In genomic region chr3:196163212-196163611, GRCh38 we compare ENCODE assay signal across 23 cellular contexts. TPM values are rescaled to one million over a fixed set of nuclear protein-coding genes. Genes with fewer than 3 reads are reported as not detected.
DNase-seq lines count a peak whose midpoint lies in the region; ATAC-seq, FAIRE-seq and TF ChIP-seq lines count a peak whose summit lies in the region.
"Had no signal": no experiment of that assay in that cellular context is flagged by ENCODE, and none has a peak within 500 bp of the region (broad histone marks: within the 10 kb centered on the region; RNA-seq: fewer than 3 reads in every experiment).

No MANE protein-coding gene starts in this region.

- DNase-seq in HL-60 (ENCODE audit: low read depth in 1 of 2, low spot score in 1 of 2) (no peak), K562 (ENCODE audit: extremely low read depth in 1 of 4, low spot score in 3 of 4) (no peak), lower lobe of right lung (peak; percentile 17), sciatic nerve (ENCODE audit: low spot score) (no peak), islet precursor cell (no peak), RCC 7860 (ENCODE audit: low spot score) (no peak)
- DNase-seq in CD8-positive, alpha-beta memory T cell = no peak
- DNase-seq: BE2C; CD4-positive, CD25-positive, alpha-beta regulatory T cell; DMS153; GOT3; MM.1S; NCI-H1092; NCI-H146; NCI-H2029; NCI-H226; RPMI8226; SHP77 had no signal

- H3K9me3 ChIP-seq in K562 (replicated peaks; ENCODE audit: control insufficient read depth, insufficient read depth, low read depth, low read length) = no peaks in the 10 kb centered on the region
- no peaks in the 10 kb centered on the region for H3K9me3 ChIP-seq in lower lobe of right lung
- no peaks in the 10 kb centered on the region for H3K9me3 ChIP-seq in CD8-positive, alpha-beta memory T cell (ENCODE audit: low read length)
- H3K9me3 ChIP-seq: A549, BE2C had no signal

- peak overlapping the region in 1 of 2 experiments; percentile 6; a peak in 1 of 4 replicates for H3K9ac ChIP-seq in K562 (ENCODE audit: insufficient read depth in 1 of 2, low read depth in 2 of 2, low read length in 2 of 2)

- H3K27me3 Mint-ChIP-seq in CD8-positive, alpha-beta memory T cell = peaks cover 0 to 2% of the 10 kb centered on the region in 2 donors
- H3K27me3 Mint-ChIP-seq: CD4-positive, CD25-positive, alpha-beta regulatory T cell had no signal

- no peak overlapping the region for H3K4me3 Mint-ChIP-seq in CD8-positive, alpha-beta memory T cell
- H3K4me3 Mint-ChIP-seq: CD4-positive, CD25-positive, alpha-beta regulatory T cell had no signal

- H3K27me3 ChIP-seq in HL-60 (ENCODE audit: insufficient read depth, poor library complexity, severe bottlenecking) (no peaks in the 10 kb centered on the region), K562 (ENCODE audit: control insufficient read depth in 2 of 2, insufficient read depth in 2 of 2, low read length in 2 of 2) (no peaks in the 10 kb centered on the region), lower lobe of right lung (ENCODE audit: low read depth) (no peaks in the 10 kb centered on the region)
- H3K27me3 ChIP-seq in CD8-positive, alpha-beta memory T cell (ENCODE audit: insufficient read depth, low read length, poor library complexity, severe bottlenecking) = no peaks in the 10 kb centered on the region
- H3K27me3 ChIP-seq: BE2C had no signal

- no peak for TF ChIP-seq RAD21 in K562 (CRISPR knock-in tag; conservative IDR thresholded peaks at IDR 0.05 in 1 of 2, IDR thresholded peaks at IDR 0.05 in 1 of 2)

- 82% methylated on average over 6 of the region's 6 CpGs for WGBS in K562 (ENCODE audit: insufficient coverage, low coverage, missing lambda C conversion rate)

- H3K9me1 ChIP-seq in K562 (ENCODE audit: control insufficient read depth, insufficient read depth, low read length) = no peaks in the 10 kb centered on the region

- no peak overlapping the region for H3K27ac Mint-ChIP-seq in CD8-positive, alpha-beta memory T cell

- POLR2A ChIA-PET in K562 (lab: Yijun Ruan, JAX) = interaction anchor here (1.0 to 1.5 kb wide), 2 partner anchors 17 kb away, joined by 3 to 6 read pairs; no protein-coding TSS in a partner anchor
- POLR2A ChIA-PET in CD8-positive, alpha-beta memory T cell (lab: Charles Lee) = no interaction called here

- BruUV-seq in K562 (replicated peaks; lab: Mats Ljungman, UMichigan) = no TSS peak

- H3K36me3 Mint-ChIP-seq in CD8-positive, alpha-beta memory T cell = no peaks in the 10 kb centered on the region
- H3K36me3 Mint-ChIP-seq: CD4-positive, CD25-positive, alpha-beta regulatory T cell had no signal

- ATAC-seq in K562 (no peak), lower lobe of right lung (no peak), sciatic nerve (peak; percentile 18), GM19467 (IDR thresholded peaks at IDR 0.05; ENCODE audit: unreplicated experiment) (no peak)
- ATAC-seq: A549 had no signal

- TF ChIP-seq CTCF in HL-60 (IDR thresholded peaks at IDR 0.05; ENCODE audit: insufficient read depth, low read length) = no peak
- no peak for TF ChIP-seq CTCF in K562 (IDR thresholded peaks at IDR 0.05 in 2 of 3, conservative IDR thresholded peaks at IDR 0.05 in 1 of 3; ENCODE audit: insufficient read depth in 2 of 3, low read depth in 1 of 3, low read length in 3 of 3)
- TF ChIP-seq CTCF in lower lobe of right lung (IDR thresholded peaks at IDR 0.05) = no peak

- no peaks in the 10 kb centered on the region; the same call in 2 of the 3 replicates for H3K79me2 ChIP-seq in K562 (ENCODE audit: control insufficient read depth, insufficient read depth, low read length)

- H3K4me2 ChIP-seq in K562 (ENCODE audit: insufficient read depth, low read length) = no peak overlapping the region
- H3K4me2 ChIP-seq: A549 had no signal

- no peaks in the 10 kb centered on the region for H4K20me1 ChIP-seq in K562 (replicated peaks; ENCODE audit: control insufficient read depth, insufficient read depth, low read length)

- H3K4me1 ChIP-seq in K562 (replicated peaks in 1 of 2; ENCODE audit: control insufficient read depth in 2 of 2, insufficient read depth in 2 of 2, low read length in 2 of 2) (peaks cover 19 to 30% of the 10 kb centered on the region in 2 experiments), lower lobe of right lung (peaks cover 12% of the 10 kb centered on the region)
- H3K4me1 ChIP-seq in CD8-positive, alpha-beta memory T cell (ENCODE audit: insufficient read depth, low read length) = no peaks in the 10 kb centered on the region
- H3K4me1 ChIP-seq: A549 had no signal

- H2AFZ ChIP-seq in K562 (ENCODE audit: low read depth, low read length) = peak overlapping the region; percentile 86

- H3K36me3 ChIP-seq in K562 (ENCODE audit: control insufficient read depth, insufficient read depth, low read length) (no peaks in the 10 kb centered on the region), lower lobe of right lung (no peaks in the 10 kb centered on the region)
- no peaks in the 10 kb centered on the region for H3K36me3 ChIP-seq in CD8-positive, alpha-beta memory T cell (ENCODE audit: insufficient read depth, low read length)
- H3K36me3 ChIP-seq: BE2C had no signal

- intact Hi-C loops in K562 (cut with micrococcal nuclease) = no loop called here
- intact Hi-C loops in lower lobe of right lung (cut with DNase I) = no loop called here
- intact Hi-C loops in sciatic nerve (cut with DNase I) = no loop called here

- H3K4me3 ChIP-seq in HL-60 (replicated peaks; ENCODE audit: insufficient read depth, low read length) (no peak overlapping the region), K562 (no peak overlapping the region), lower lobe of right lung (no peak overlapping the region)
- H3K4me3 ChIP-seq in CD8-positive, alpha-beta memory T cell (ENCODE audit: low read length) = no peak overlapping the region
- H3K4me3 ChIP-seq: A549 had no signal

- in situ Hi-C loops in K562 (cut with MboI) = no loop called here

- TF ChIP-seq POLR2A in K562 (conservative IDR thresholded peaks at IDR 0.05) = no peak

- CTCF ChIA-PET in K562 (lab: Yijun Ruan, JAX; ENCODE audit: low intra/inter-chr PET ratio) = no interaction called here
- CTCF ChIA-PET in CD8-positive, alpha-beta memory T cell (lab: Charles Lee) = no interaction called here

- H3K27ac ChIP-seq in HL-60 (replicated peaks) (peak overlapping the region; percentile 89), K562 (ENCODE audit: extremely low read depth, low read depth, low read length) (0 out of 3 replicates have a peak overlapping the region, but pooled peaks have one; percentile 34), lower lobe of right lung (no peak overlapping the region)
- no peak overlapping the region for H3K27ac ChIP-seq in CD8-positive, alpha-beta memory T cell (ENCODE audit: low read depth, low read length)
- H3K27ac ChIP-seq: A549 had no signal

- TF ChIP-seq EP300 in K562 (IDR thresholded peaks at IDR 0.05; ENCODE audit: low read length) = no peak

- FAIRE-seq in K562 (lab: Jason Lieb, UNC) (no peak), RCC 7860 (lab: Jason Lieb, UNC) (no peak)
- FAIRE-seq: A549, G401.6, GM12892 had no signal

- H3K4me1 Mint-ChIP-seq in CD8-positive, alpha-beta memory T cell = peaks cover 8 to 11% (median 10%) of the 10 kb centered on the region in 3 donors

- no peaks in the 10 kb centered on the region for H3K9me3 Mint-ChIP-seq in CD8-positive, alpha-beta memory T cell
- H3K9me3 Mint-ChIP-seq: CD4-positive, CD25-positive, alpha-beta regulatory T cell had no signal

TF ChIP-seq in K562, 482 proteins besides CTCF, POLR2A, EP300 and RAD21 (continues in another document):
- TF ChIP-seq RFX1 (IDR thresholded peaks at IDR 0.05) (no peak), BCOR (IDR thresholded peaks at IDR 0.05) (0 out of 2 replicates have a peak, but pooled peaks have one; percentile 7)

RNA-seq across cellular contexts. Expression of gene ZDHHC19, which starts 48.0 kb away (rescaled TPM):
- 2.7 and 8.2 TPM in 2 replicates for total RNA-seq in K562 (2011; cell fraction: chromatin; rRNA removed; ENCODE audit: low replicate concordance)
- 2.1 and 2.3 TPM in 2 replicates for total RNA-seq in K562 (2011; cell fraction: nucleolus; rRNA removed)
- 3.0 and 4.6 TPM in 2 replicates for total RNA-seq in K562 (2011; cell fraction: nucleoplasm; rRNA removed)
- total RNA-seq in K562 (2014; rRNA removed) = 3.4 and 3.5 TPM in 2 replicates
- total RNA-seq in K562 (2014; rRNA removed; fragmentation: Illumina TruSeq; extraction: Trizol) = 0.67 and 0.98 TPM in 2 replicates
- total RNA-seq in K562 (2015; rRNA removed; fragmentation: Illumina TruSeq; extraction: Trizol) = 0.94 and 1.7 TPM in 2 replicates
- 5.5 and 6.1 TPM in 2 replicates for total RNA-seq in K562 (2021)
- 0.78 and 1.2 TPM in 2 replicates for polyA plus RNA-seq in K562 (2011; rRNA removed)
- polyA plus RNA-seq in K562 (2011; cell fraction: cytosol; rRNA removed) = 0.77 and 3.4 TPM in 2 replicates
- 2.9 and 3.2 TPM in 2 replicates for polyA plus RNA-seq in K562 (2011; cell fraction: nucleus; rRNA removed)
- 3.2 and 5.2 TPM in 2 replicates for polyA plus RNA-seq in K562 (2012)
- 0.40 and 3.5 TPM in 2 replicates for polyA plus RNA-seq in K562 (2014; fragmentation: Illumina TruSeq; extraction: Trizol)
- polyA plus RNA-seq in K562 (2014; fragmentation: Nextera tagmentation; extraction: Ambion mirVana) = 1 to 10 TPM; 2.0 to 2.7 TPM
- polyA plus RNA-seq in K562 (2014; rRNA removed) = 1.1 and 5.5 TPM in 2 replicates
- polyA minus RNA-seq in K562 (2011; rRNA and poly(A)+ RNA removed) = 3.3 TPM in 1 of 2 replicates, not detected in the other
- 1.6 TPM in 1 of 2 replicates, not detected in the other for polyA minus RNA-seq in K562 (2011; cell fraction: cytosol; rRNA and poly(A)+ RNA removed)
- polyA minus RNA-seq in K562 (2011; cell fraction: nucleus; rRNA and poly(A)+ RNA removed) = 1.1 TPM in 1 of 2 replicates, not detected in the other
- total RNA-seq in lower lobe of right lung = 1.0 TPM
- total RNA-seq in sciatic nerve = not detected
- not detected for total RNA-seq in CD8-positive, alpha-beta memory T cell
- not detected for polyA plus RNA-seq in CD8-positive, alpha-beta memory T cell
- total RNA-seq: CD4-positive, CD25-positive, alpha-beta regulatory T cell; Daoy had no signal
- polyA plus RNA-seq: CD4-positive, CD25-positive, alpha-beta regulatory T cell had no signal

RNA-seq across cellular contexts. Expression of gene SLC51A, which starts 53.1 kb away (rescaled TPM):
- total RNA-seq in K562 (2011; cell fraction: chromatin; rRNA removed; ENCODE audit: low replicate concordance) = 0.62 TPM in 1 of 2 replicates, not detected in the other
- total RNA-seq in K562 (2011; cell fraction: nucleolus; rRNA removed) = not detected in 2 replicates
- not detected in 2 replicates for total RNA-seq in K562 (2011; cell fraction: nucleoplasm; rRNA removed)
- total RNA-seq in K562 (2014; rRNA removed) = not detected in 2 replicates
- total RNA-seq in K562 (2014; rRNA removed; fragmentation: Illumina TruSeq; extraction: Trizol) = not detected in 2 replicates
- total RNA-seq in K562 (2015; rRNA removed; fragmentation: Illumina TruSeq; extraction: Trizol) = not detected in 2 replicates
- not detected in 2 replicates for total RNA-seq in K562 (2021)
- not detected in 2 replicates for polyA plus RNA-seq in K562 (2011; rRNA removed)
- polyA plus RNA-seq in K562 (2011; cell fraction: cytosol; rRNA removed) = not detected in 2 replicates
- polyA plus RNA-seq in K562 (2011; cell fraction: nucleus; rRNA removed) = not detected in 2 replicates
- polyA plus RNA-seq in K562 (2012) = 1.1 and 1.4 TPM in 2 replicates
- not detected in 2 replicates for polyA plus RNA-seq in K562 (2014; fragmentation: Illumina TruSeq; extraction: Trizol)
- under 1 TPM; 0.35 to 0.38 TPM for polyA plus RNA-seq in K562 (2014; fragmentation: Nextera tagmentation; extraction: Ambion mirVana)
- not detected in 2 replicates for polyA plus RNA-seq in K562 (2014; rRNA removed)
- polyA minus RNA-seq in K562 (2011; rRNA and poly(A)+ RNA removed) = not detected in 2 replicates
- not detected in 2 replicates for polyA minus RNA-seq in K562 (2011; cell fraction: cytosol; rRNA and poly(A)+ RNA removed)
- not detected in 2 replicates for polyA minus RNA-seq in K562 (2011; cell fraction: nucleus; rRNA and poly(A)+ RNA removed)
- 1.3 TPM for total RNA-seq in lower lobe of right lung
- 0.58 TPM for total RNA-seq in sciatic nerve
- total RNA-seq in CD8-positive, alpha-beta memory T cell = not detected
- 1.1 TPM for polyA plus RNA-seq in CD8-positive, alpha-beta memory T cell
- total RNA-seq: CD4-positive, CD25-positive, alpha-beta regulatory T cell; Daoy had no signal
- polyA plus RNA-seq: A549 had no signal

Comparison
In these comparisons a context has a peak if more than half of its experiments do, and no peak if none do; other contexts are left out.
1. H3K27ac ChIP-seq: peak in HL-60 (single experiment) and K562 (single experiment); none in lower lobe of right lung (single experiment) and CD8-positive, alpha-beta memory T cell (single experiment).